Comparison of ENCODE assay signal across 8 cellular contexts in the genomic region with DNA sequence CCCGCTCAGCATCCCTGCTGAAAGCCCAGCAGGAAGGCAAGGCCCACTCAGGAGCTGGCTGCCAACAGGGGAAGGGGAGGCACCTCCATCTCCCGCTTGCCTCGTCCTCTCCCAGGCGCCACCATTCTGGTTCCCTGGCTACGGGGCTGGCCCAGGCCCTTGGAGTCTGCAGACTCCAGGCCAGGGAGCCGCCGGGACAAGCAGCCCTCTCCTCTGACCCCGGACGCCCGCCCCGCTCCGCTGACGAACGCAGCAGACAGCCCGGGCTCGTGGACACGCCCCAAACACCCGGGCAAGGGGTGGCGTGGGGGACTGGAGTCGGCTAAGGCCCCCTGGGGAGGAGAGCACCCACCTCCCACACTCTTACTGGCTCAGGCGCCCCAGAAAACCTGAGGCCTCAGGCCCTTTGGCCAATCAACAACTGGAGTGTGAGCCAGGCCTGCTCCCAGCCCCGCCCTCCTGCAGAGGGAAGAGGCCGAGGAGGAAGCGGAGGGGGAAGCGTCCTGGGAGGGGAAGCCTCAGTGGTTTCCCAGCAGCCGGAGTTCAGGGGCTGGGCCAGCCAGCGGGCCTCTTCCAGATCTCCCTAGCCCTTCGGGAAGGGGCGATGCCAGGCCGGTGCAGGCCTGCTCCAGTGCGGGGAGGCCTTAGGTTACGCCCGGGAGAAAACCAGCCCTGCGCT. TPM values are rescaled to one million over a fixed set of nuclear protein-coding genes. Genes with fewer than 3 reads are reported as not detected.
DNase-seq lines count a peak whose midpoint lies in the region; ATAC-seq and TF ChIP-seq lines count a peak whose summit lies in the region.

No MANE protein-coding gene starts in this region.

- peak overlapping the region in 4 of 7 donors; percentile 39 to 99 (median 54) for H3K4me3 Mint-ChIP-seq in CD8-positive, alpha-beta memory T cell
- peak overlapping the region; percentile 66 for H3K4me3 Mint-ChIP-seq in activated naive CD8-positive, alpha-beta T cell treated with anti-CD3 and anti-CD28 coated beads, Interleukin-2, amount 10 ng/mL, durations not matched to agents 7 days and 5 days
- peak overlapping the region; percentile 82 for H3K4me3 Mint-ChIP-seq in neural progenitor cell

- CTCF ChIA-PET in CD8-positive, alpha-beta memory T cell (lab: Charles Lee): interaction anchor here (0.7 kb wide), 1 partner anchor 15 kb away, joined by 3 read pairs; no protein-coding TSS in a partner anchor
- CTCF ChIA-PET in HCT116 (lab: Charles Lee): no interaction called here

- peak overlapping the region in 3 of 8 donors; percentile 51 to 100 (median 96) for H3K27ac Mint-ChIP-seq in CD8-positive, alpha-beta memory T cell
- peak overlapping the region; percentile 76 for H3K27ac Mint-ChIP-seq in activated naive CD8-positive, alpha-beta T cell treated with anti-CD3 and anti-CD28 coated beads, Interleukin-2, amount 10 ng/mL, durations not matched to agents 7 days and 5 days
- peak overlapping the region; percentile 90 for H3K27ac Mint-ChIP-seq in neural progenitor cell

- peak in 4 of 5 donors; percentile 10 to 57 (median 30) for DNase-seq in CD8-positive, alpha-beta memory T cell
- DNase-seq in HCT116 (ENCODE audit: low read depth, low spot score): peak; percentile 93
- DNase-seq in Peyer's patch: peak; percentile 80 to 94 (median 91)
- peak; percentile 81 for DNase-seq in activated naive CD8-positive, alpha-beta T cell treated with anti-CD3 and anti-CD28 coated beads, Interleukin-2, amount 10 ng/mL, durations not matched to agents 7 days and 5 days
- DNase-seq in germinal center (ENCODE audit: low spot score): peak; percentile 53
- peak; percentile 95 for DNase-seq in neural progenitor cell (ENCODE audit: low spot score)
- DNase-seq in upper lobe of right lung: peak; percentile 96

- H3K27me3 Mint-ChIP-seq in CD8-positive, alpha-beta memory T cell: peaks cover 0 to 7% of the 10 kb centered on the region in 2 donors
- H3K27me3 Mint-ChIP-seq in activated naive CD8-positive, alpha-beta T cell treated with anti-CD3 and anti-CD28 coated beads, Interleukin-2, amount 10 ng/mL, durations not matched to agents 7 days and 5 days: no peaks in the 10 kb centered on the region
- peaks cover 22% of the 10 kb centered on the region for H3K27me3 Mint-ChIP-seq in neural progenitor cell (ENCODE audit: insufficient read depth, low read depth)

- H3K79me2 ChIP-seq in HCT116 (ENCODE audit: insufficient read depth, low read length): peaks cover 57% of the 10 kb centered on the region
- H3K79me2 ChIP-seq in neural progenitor cell (ENCODE audit: low read depth): peaks cover 51% of the 10 kb centered on the region

- H2AFZ ChIP-seq in HCT116 (ENCODE audit: low read depth, low read length, poor library complexity, severe bottlenecking) (no peak overlapping the region), neural progenitor cell (replicated peaks) (no peak overlapping the region)

- peaks cover 0 to 20% (median 0%) of the 10 kb centered on the region in 3 donors for H3K36me3 Mint-ChIP-seq in CD8-positive, alpha-beta memory T cell
- peaks cover 5% of the 10 kb centered on the region for H3K36me3 Mint-ChIP-seq in activated naive CD8-positive, alpha-beta T cell treated with anti-CD3 and anti-CD28 coated beads, Interleukin-2, amount 10 ng/mL, durations not matched to agents 7 days and 5 days
- no peaks in the 10 kb centered on the region for H3K36me3 Mint-ChIP-seq in neural progenitor cell

- peaks cover 40 to 63% (median 42%) of the 10 kb centered on the region in 3 donors for H3K4me1 Mint-ChIP-seq in CD8-positive, alpha-beta memory T cell
- peaks cover 39% of the 10 kb centered on the region for H3K4me1 Mint-ChIP-seq in activated naive CD8-positive, alpha-beta T cell treated with anti-CD3 and anti-CD28 coated beads, Interleukin-2, amount 10 ng/mL, durations not matched to agents 7 days and 5 days
- peaks cover 54% of the 10 kb centered on the region for H3K4me1 Mint-ChIP-seq in neural progenitor cell

- H3K36me3 ChIP-seq in CD8-positive, alpha-beta memory T cell (ENCODE audit: insufficient read depth, low read length): no peaks in the 10 kb centered on the region
- H3K36me3 ChIP-seq in HCT116 (ENCODE audit: control insufficient read depth in 1 of 2, insufficient read depth in 2 of 2, low read length in 2 of 2) (no peaks in the 10 kb centered on the region), Peyer's patch (no peaks in the 10 kb centered on the region), neural progenitor cell (no peaks in the 10 kb centered on the region), upper lobe of right lung (no peaks in the 10 kb centered on the region)

- no peak overlapping the region for H3K4me3 ChIP-seq in CD8-positive, alpha-beta memory T cell (ENCODE audit: low read length)
- H3K4me3 ChIP-seq in HCT116 (replicated peaks in 1 of 2; ENCODE audit: low read depth in 1 of 2, low read length in 2 of 2) (peak overlapping the region; percentile 46 to 59), Peyer's patch (peak overlapping the region; percentile 10 to 40 (median 30)), neural progenitor cell (peak overlapping the region; percentile 42), upper lobe of right lung (peak overlapping the region; percentile 46)

- H3K4me1 ChIP-seq in CD8-positive, alpha-beta memory T cell (ENCODE audit: insufficient read depth, low read length): peaks cover 50% of the 10 kb centered on the region
- peaks cover 43 to 85% of the 10 kb centered on the region in 2 experiments for H3K4me1 ChIP-seq in HCT116 (ENCODE audit: control insufficient read depth in 1 of 2, insufficient read depth in 2 of 2, low read length in 2 of 2)
- H3K4me1 ChIP-seq in Peyer's patch: peaks cover 27 to 57% (median 42%) of the 10 kb centered on the region in 4 donors
- H3K4me1 ChIP-seq in neural progenitor cell: peaks cover 45% of the 10 kb centered on the region
- H3K4me1 ChIP-seq in upper lobe of right lung: peaks cover 50% of the 10 kb centered on the region

- H3K4me2 ChIP-seq in HCT116 (ENCODE audit: low read length) (peak overlapping the region; percentile 93), neural progenitor cell (peak overlapping the region; percentile 78)

- no peaks in the 10 kb centered on the region for H3K27me3 ChIP-seq in CD8-positive, alpha-beta memory T cell (ENCODE audit: insufficient read depth, low read length, poor library complexity, severe bottlenecking)
- H3K27me3 ChIP-seq in HCT116 (ENCODE audit: insufficient read depth, low read length) (no peaks in the 10 kb centered on the region), Peyer's patch (no peaks in the 10 kb centered on the region), neural progenitor cell (no peaks in the 10 kb centered on the region), upper lobe of right lung (no peaks in the 10 kb centered on the region)

- TF ChIP-seq POLR2A in HCT116 (IDR thresholded peaks at IDR 0.05; ENCODE audit: borderline replicate concordance, extremely low read depth, insufficient read depth, insufficient read length) (no peak), Peyer's patch (IDR thresholded peaks at IDR 0.05) (peak; percentile 40 to 70)

- TF ChIP-seq CTCF in HCT116 (IDR thresholded peaks at IDR 0.05 in 2 of 3, conservative IDR thresholded peaks at IDR 0.05 in 1 of 3; ENCODE audit: borderline replicate concordance in 1 of 3, insufficient read depth in 1 of 3, low read depth in 2 of 3, low read length in 2 of 3): no peak
- TF ChIP-seq CTCF in Peyer's patch (IDR thresholded peaks at IDR 0.05): no peak
- TF ChIP-seq CTCF in neural progenitor cell (IDR thresholded peaks at IDR 0.05): no peak
- no peak for TF ChIP-seq CTCF in upper lobe of right lung (IDR thresholded peaks at IDR 0.05)

- intact Hi-C loops in HCT116 (cut with micrococcal nuclease): no loop called here
- intact Hi-C loops in upper lobe of right lung (cut with DNase I): no loop called here

- POLR2A ChIA-PET in CD8-positive, alpha-beta memory T cell (lab: Charles Lee): no interaction called here
- POLR2A ChIA-PET in HCT116 (lab: Charles Lee): interaction anchor here (1.6 kb wide), 2 partner anchors 9 to 14 kb away, joined by 3 read pairs; no protein-coding TSS in a partner anchor
- POLR2A ChIA-PET in activated naive CD8-positive, alpha-beta T cell treated with anti-CD3 and anti-CD28 coated beads, Interleukin-2, amount 10 ng/mL, durations not matched to agents 7 days and 5 days (lab: Charles Lee): interaction anchor here (4.2 kb wide), 1 partner anchor 14 kb away, joined by 20 read pairs; no protein-coding TSS in a partner anchor

- H4K20me1 ChIP-seq in HCT116 (ENCODE audit: insufficient read depth) (no peaks in the 10 kb centered on the region), neural progenitor cell (ENCODE audit: low read depth) (peaks cover 62% of the 10 kb centered on the region)

- H3K9me3 Mint-ChIP-seq in CD8-positive, alpha-beta memory T cell: no peaks in the 10 kb centered on the region
- H3K9me3 Mint-ChIP-seq in activated naive CD8-positive, alpha-beta T cell treated with anti-CD3 and anti-CD28 coated beads, Interleukin-2, amount 10 ng/mL, durations not matched to agents 7 days and 5 days: no peaks in the 10 kb centered on the region
- no peaks in the 10 kb centered on the region for H3K9me3 Mint-ChIP-seq in neural progenitor cell

- H3K9me3 ChIP-seq in CD8-positive, alpha-beta memory T cell (ENCODE audit: low read length): no peaks in the 10 kb centered on the region
- H3K9me3 ChIP-seq in HCT116 (ENCODE audit: control insufficient read depth in 1 of 2, insufficient read depth in 1 of 2, low read depth in 1 of 2, low read length in 2 of 2) (no peaks in the 10 kb centered on the region), Peyer's patch (no peaks in the 10 kb centered on the region), neural progenitor cell (ENCODE audit: low read depth) (no peaks in the 10 kb centered on the region), upper lobe of right lung (no peaks in the 10 kb centered on the region)

- H3K9ac ChIP-seq in HCT116 (ENCODE audit: low read length) (peak overlapping the region; percentile 100), neural progenitor cell (no peak overlapping the region)

- RAD21 ChIA-PET in HCT116 (lab: Charles Lee; ENCODE audit: low non-redundant PET in 1 of 2, low total read pairs in 2 of 2, uncharacterized antibody in 2 of 2, unreplicated experiment in 2 of 2): no interaction called here

- H3F3A ChIP-seq in neural progenitor cell (ENCODE audit: low read depth): peaks cover 79% of the 10 kb centered on the region

- peak overlapping the region; percentile 35 for H3K27ac ChIP-seq in CD8-positive, alpha-beta memory T cell (ENCODE audit: low read depth, low read length)
- H3K27ac ChIP-seq in HCT116 (ENCODE audit: low read depth, low read length): peak overlapping the region; percentile 97
- peak overlapping the region; percentile 85 to 100 (median 96) for H3K27ac ChIP-seq in Peyer's patch
- H3K27ac ChIP-seq in neural progenitor cell: no peak overlapping the region
- H3K27ac ChIP-seq in upper lobe of right lung: peak overlapping the region; percentile 95

- no TSS peak for BruUV-seq in HCT116 (replicated peaks; lab: Mats Ljungman, UMichigan)

- no peak for TF ChIP-seq RAD21 in HCT116 (IDR thresholded peaks at IDR 0.05; ENCODE audit: low read depth)

- ATAC-seq in HCT116 (peak; percentile 41), upper lobe of right lung (peak; percentile 43), GM21381 (IDR thresholded peaks at IDR 0.05; ENCODE audit: unreplicated experiment) (no peak)
- peak; percentile 9 for ATAC-seq in activated naive CD8-positive, alpha-beta T cell treated with anti-CD3 and anti-CD28 coated beads, Interleukin-2, amount 10 ng/mL, durations not matched to agents 7 days and 5 days (ENCODE audit: low read depth)

- no peaks in the 10 kb centered on the region for H3K9me2 ChIP-seq in HCT116 (ENCODE audit: insufficient read depth)

RNA-seq across cellular contexts. Expression of a gene that starts 4.2 kb away (rescaled TPM):
- total RNA-seq in CD8-positive, alpha-beta memory T cell: 10 to 100 TPM; 21.5 to 24.3 TPM
- 1.2 TPM for polyA plus RNA-seq in CD8-positive, alpha-beta memory T cell
- total RNA-seq in HCT116 (2021; ENCODE audit: unreplicated experiment) (37.0 TPM), Peyer's patch (10 to 100 TPM in 3 of 4 donors, 1 to 10 TPM in 1; 9.5 to 57.8 (median 39.0) TPM), neural progenitor cell (ENCODE audit: low replicate concordance) (2.2 and 11.1 TPM in 2 replicates), upper lobe of right lung (32.7 TPM)
- 19.2 and 23.8 TPM in 2 replicates for polyA plus RNA-seq in HCT116 (2012)
- 10 to 100 TPM; 35.6 to 38.6 TPM for total RNA-seq in activated naive CD8-positive, alpha-beta T cell treated with anti-CD3 and anti-CD28 coated beads, Interleukin-2, amount 10 ng/mL, durations not matched to agents 7 days and 5 days

RNA-seq across cellular contexts. Expression of a gene that starts 59.4 kb away (rescaled TPM):
- total RNA-seq in CD8-positive, alpha-beta memory T cell: 10 to 100 TPM; 39.8 to 43.1 TPM
- polyA plus RNA-seq in CD8-positive, alpha-beta memory T cell: 16.3 TPM
- total RNA-seq in HCT116 (2021; ENCODE audit: unreplicated experiment): 68.1 TPM
- polyA plus RNA-seq in HCT116 (2012): 74.2 and 92.5 TPM in 2 replicates
- total RNA-seq in Peyer's patch: 100 to 1,000 TPM in 3 of 4 donors, 10 to 100 TPM in 1; 48.5 to 151 (median 113) TPM
- total RNA-seq in activated naive CD8-positive, alpha-beta T cell treated with anti-CD3 and anti-CD28 coated beads, Interleukin-2, amount 10 ng/mL, durations not matched to agents 7 days and 5 days: 100 to 1,000 TPM; 116 to 131 TPM
- 39.0 and 70.7 TPM in 2 replicates for total RNA-seq in neural progenitor cell (ENCODE audit: low replicate concordance)
- 55.0 TPM for total RNA-seq in upper lobe of right lung

Comparison
In these comparisons a context has a peak if more than half of its experiments do, and no peak if none do; other contexts are left out.
1. DNase-seq: peak in every context shown above with its lines; median percentile 96 in upper lobe of right lung; 95 in neural progenitor cell; 93 in HCT116; 91 in Peyer's patch; 81 in activated naive CD8-positive, alpha-beta T cell treated with anti-CD3 and anti-CD28 coated beads, Interleukin-2, amount 10 ng/mL, durations not matched to agents 7 days and 5 days; 53 in germinal center; 30 in CD8-positive, alpha-beta memory T cell.